In genomic region chr20:709421-709820, GRCh38 we compare ENCODE assay signal across 14 cellular contexts. TPM values are rescaled to one million over a fixed set of nuclear protein-coding genes. Genes with fewer than 3 reads are reported as not detected.
DNase-seq lines count a peak whose midpoint lies in the region; TF ChIP-seq lines count a peak whose summit lies in the region.
"Had no signal": no experiment of that assay in that cellular context is flagged by ENCODE, and none has a peak within 500 bp of the region (broad histone marks: within the 10 kb centered on the region; RNA-seq: fewer than 3 reads in every experiment).

No MANE protein-coding gene starts in this region.

- H3K4me1 ChIP-seq in left ventricle myocardium inferior (peaks cover 7% of the 10 kb centered on the region), spleen (peaks cover 0 to 7% (median 0%) of the 10 kb centered on the region in 6 donors)

- H3K9me3 ChIP-seq in left ventricle myocardium inferior (replicated peaks) (peaks cover 27% of the 10 kb centered on the region), spleen (peaks cover 0 to 34% (median 26%) of the 10 kb centered on the region in 8 donors)

- peak; percentile 66 for DNase-seq in NCI-H2196 (lab: John Stamatoyannopoulos, UW; ENCODE audit: unreplicated experiment)
- no peak for DNase-seq in NCI-H2196 treated with DMSO at 0.1 percent for 48 hours (lab: John Stamatoyannopoulos, UW; ENCODE audit: unreplicated experiment)
- peak; percentile 66 for DNase-seq in RPMI8226
- peak; percentile 65 for DNase-seq in left ventricle myocardium inferior
- DNase-seq in spleen: peak; percentile 17
- no peak for DNase-seq in lower leg skin (ENCODE audit: low spot score in 2 of 2)
- no peak for DNase-seq in DMS114 treated with DMSO at 0.1 percent for 48 hours (lab: John Stamatoyannopoulos, UW; ENCODE audit: unreplicated experiment)
- DNase-seq in EL: no peak
- DNase-seq: activated CD4-positive, CD25-positive, alpha-beta regulatory T cell; activated naive CD4-positive, alpha-beta T cell treated with anti-CD3 and anti-CD28 coated beads, Interleukin-2, amount 50 U/mL, for 16 hours had no signal

- H3K36me3 ChIP-seq in left ventricle myocardium inferior (no peaks in the 10 kb centered on the region), spleen (no peaks in the 10 kb centered on the region)
- H3K36me3 ChIP-seq: thoracic aorta had no signal

- intact Hi-C loops in left ventricle myocardium inferior (cut with micrococcal nuclease) (no loop called here), spleen (cut with DNase I; ENCODE audit: low total_unique reads) (no loop called here), lower leg skin (cut with DNase I; ENCODE audit: low total_unique reads) (no loop called here)

- 19 to 57% (median 32%) methylated on average over 11 to 20 of the region's 20 CpGs for WGBS in spleen, 5 donors
- WGBS in lower leg skin, 2 donors: 8 to 10% methylated on average over 19 to 20 of the region's 20 CpGs

- peaks cover 51% of the 10 kb centered on the region for H3K27me3 ChIP-seq in left ventricle myocardium inferior (ENCODE audit: low read depth)
- H3K27me3 ChIP-seq in spleen (replicated peaks in 1 of 7): peaks cover 0 to 70% (median 21%) of the 10 kb centered on the region in 7 donors

- no peak for TF ChIP-seq POLR2A in spleen (IDR thresholded peaks at IDR 0.05)
- no peak for TF ChIP-seq POLR2A in lower leg skin (IDR thresholded peaks at IDR 0.05)

- TF ChIP-seq CTCF in left ventricle myocardium inferior (IDR thresholded peaks at IDR 0.05; ENCODE audit: borderline replicate concordance) (no peak), spleen (IDR thresholded peaks at IDR 0.05 in 8 of 11, conservative IDR thresholded peaks at IDR 0.05 in 3 of 11) (no peak), lower leg skin (IDR thresholded peaks at IDR 0.05) (no peak)

- H3K27ac ChIP-seq in left ventricle myocardium inferior (replicated peaks): no peak overlapping the region
- no peak overlapping the region for H3K27ac ChIP-seq in spleen
- H3K27ac ChIP-seq: epithelial cell of prostate, thoracic aorta had no signal

- H3K4me3 ChIP-seq in left ventricle myocardium inferior (peak overlapping the region; percentile 55), spleen (no peak overlapping the region), lower leg skin (ENCODE audit: low read depth, poor library complexity, severe bottlenecking) (no peak overlapping the region)
- H3K4me3 ChIP-seq: GM12878, thoracic aorta had no signal

RNA-seq across cellular contexts. Expression of gene SCRT2, which starts 33.8 kb away (rescaled TPM):
- total RNA-seq in left ventricle myocardium inferior (not detected), spleen (under 1 TPM in 1 of 7 donors, not detected in 6; 0.09 TPM), lower leg skin (not detected)
- not detected for polyA plus RNA-seq in spleen
- total RNA-seq: GM12878, lung microvascular endothelial cell, thoracic aorta had no signal
- polyA plus RNA-seq: GM12878 had no signal

RNA-seq across cellular contexts. Expression of gene SRXN1, which starts 56.4 kb away (rescaled TPM):
- total RNA-seq in left ventricle myocardium inferior: 55.3 TPM
- 10 to 100 TPM; 10.6 to 31.3 (median 14.2) TPM for total RNA-seq in spleen
- polyA plus RNA-seq in spleen: 10 to 100 TPM in 1 of 3 donors, 1 to 10 TPM in 2; 4.5 to 11.2 (median 7.0) TPM
- total RNA-seq in lower leg skin: 10 to 100 TPM; 12.2 to 27.8 (median 15.3) TPM

RNA-seq across cellular contexts. Expression of gene SLC52A3, which starts 58.9 kb away (rescaled TPM):
- total RNA-seq in left ventricle myocardium inferior (2.3 TPM), spleen (under 1 TPM in 4 of 7 donors, not detected in 3; 0.17 to 0.44 (median 0.27) TPM), lower leg skin (1 to 10 TPM; 2.2 to 7.5 (median 3.0) TPM)
- polyA plus RNA-seq in spleen: under 1 TPM; 0.03 to 0.08 (median 0.04) TPM
- total RNA-seq: GM12878 had no signal
- polyA plus RNA-seq: GM12878 had no signal

Comparison
In these comparisons a context has a peak if more than half of its experiments do, and no peak if none do; other contexts are left out.
1. DNase-seq: peak in NCI-H2196 (single experiment), RPMI8226 (single experiment), left ventricle myocardium inferior (single experiment) and spleen (single experiment); none in NCI-H2196 treated with DMSO at 0.1 percent for 48 hours (single experiment), lower leg skin (0 of 2), DMS114 treated with DMSO at 0.1 percent for 48 hours (single experiment) and EL (single experiment).